27 cellular contexts compared by ENCODE assay signal in genomic region chr14:74937171-74937570, GRCh38.
"Had no signal": no experiment of that assay in that cellular context is flagged by ENCODE, and none has a peak within 500 bp of the region (broad histone marks: within the 10 kb centered on the region; RNA-seq: fewer than 3 reads in every experiment).

No MANE protein-coding gene starts in this region.

- ATAC-seq: gastrocnemius medialis, left colon, right cardiac atrium, SK-N-SH treated with all-trans-retinoic acid at 6 μM for 48 hours had no signal

- H3K27ac Mint-ChIP-seq: activated naive CD8-positive, alpha-beta T cell treated with anti-CD3 and anti-CD28 coated beads, Interleukin-2, amount 10 ng/mL, durations not matched to agents 7 days and 5 days had no signal

- H3K9me3 Mint-ChIP-seq: immature natural killer cell, nephron had no signal

- H3K4me3 Mint-ChIP-seq: activated naive CD8-positive, alpha-beta T cell treated with anti-CD3 and anti-CD28 coated beads, Interleukin-2, amount 10 ng/mL, durations not matched to agents 7 days and 5 days; activated T-cell treated with anti-CD3 and anti-CD28 coated beads, Interleukin-2, amount 50 U/mL, for 4 hours; brain; immature natural killer cell had no signal

- DNase-seq: activated CD4-positive, CD25-positive, alpha-beta regulatory T cell treated with anti-CD3 and anti-CD28 coated beads, Interleukin-2, amount 50 U/mL, for 72 hours; activated CD8-positive, alpha-beta memory T cell treated with anti-CD3 and anti-CD28 coated beads, Interleukin-2, amount 50 U/mL, for 48 hours; activated effector memory CD4-positive, alpha-beta T cell treated with Interleukin-2 at 50 U/mL for 16 hours; activated naive CD4-positive, alpha-beta T cell treated with Interleukin-2 at 50 U/mL for 16 hours; activated naive CD8-positive, alpha-beta T cell treated with anti-CD3 and anti-CD28 coated beads, Interleukin-2, amount 10 ng/mL, durations not matched to agents 7 days and 5 days; activated T-cell treated with anti-CD3 and anti-CD28 coated beads, Interleukin-2, amount 50 U/mL, for 4 hours; cerebellar nuclear complex; colonic mucosa; dorsolateral prefrontal cortex; effector memory CD4-positive, alpha-beta T cell; erythroblast; gastrocnemius medialis; hippocampal formation; immature natural killer cell; kidney; left colon; mammary epithelial cell; right cardiac atrium; stimulated activated CD4-positive, alpha-beta T cell treated with anti-CD3 and anti-CD28 coated beads, Interleukin-15, amount 100 ng/mL, for 24 hours; stimulated activated CD4-positive, alpha-beta T cell treated with anti-CD3 and anti-CD28 coated beads, Interleukin-2, amount 100 ng/mL, for 24 hours; stomach; T1000; thyroid gland; upper lobe of right lung had no signal

- H3K36me3 Mint-ChIP-seq: activated naive CD8-positive, alpha-beta T cell treated with anti-CD3 and anti-CD28 coated beads, Interleukin-2, amount 10 ng/mL, durations not matched to agents 7 days and 5 days; brain had no signal
